ENCODE assay signal across 8 cellular contexts in genomic region chr1:89953072-89953626, GRCh38. TPM values are rescaled to one million over a fixed set of nuclear protein-coding genes. Genes with fewer than 3 reads are reported as not detected.
DNase-seq lines count a peak whose midpoint lies in the region; ATAC-seq and TF ChIP-seq lines count a peak whose summit lies in the region.

No MANE protein-coding gene starts in this region.

- no peaks in the 10 kb centered on the region for H3K36me3 ChIP-seq in DOHH2 (ENCODE audit: control insufficient read depth, low read length)

- no peaks in the 10 kb centered on the region for H3K9me2 ChIP-seq in DOHH2 (replicated peaks; ENCODE audit: control insufficient read depth, low read length)

- no peaks in the 10 kb centered on the region for H3K79me2 ChIP-seq in DOHH2 (ENCODE audit: control insufficient read depth, low read length)

- no peak overlapping the region for H3K4me3 ChIP-seq in DOHH2 (ENCODE audit: low read length)

- peaks cover 23% of the 10 kb centered on the region for H3K4me1 ChIP-seq in DOHH2 (ENCODE audit: control insufficient read depth, low read length)
- H3K4me1 ChIP-seq in foreskin keratinocyte: peaks cover 18% of the 10 kb centered on the region

- H3K4me2 ChIP-seq in DOHH2 (ENCODE audit: low read length): no peak overlapping the region

- no peaks in the 10 kb centered on the region for H3K9me3 ChIP-seq in DOHH2 (ENCODE audit: control insufficient read depth, insufficient read depth, low read length)

- ATAC-seq in GM21528 (IDR thresholded peaks at IDR 0.05; ENCODE audit: low FRiP score, unreplicated experiment) (peak; percentile 51), foreskin keratinocyte (peak; percentile 99)

- TF ChIP-seq CTCF in DOHH2 (IDR thresholded peaks at IDR 0.05; ENCODE audit: low read depth, low read length, poor library complexity, severe bottlenecking): peak; percentile 53
- TF ChIP-seq CTCF in foreskin keratinocyte (conservative IDR thresholded peaks at IDR 0.05): peak; percentile 52

- H3K27ac ChIP-seq in DOHH2 (ENCODE audit: low read depth, low read length) (no peak overlapping the region), foreskin keratinocyte (peak overlapping the region; percentile 81)

- no peaks in the 10 kb centered on the region for H3F3A ChIP-seq in DOHH2 (ENCODE audit: control insufficient read depth, insufficient read depth)

- no peaks in the 10 kb centered on the region for H4K20me1 ChIP-seq in DOHH2 (ENCODE audit: control insufficient read depth, insufficient read depth, low read depth, low read length)

- DNase-seq in KG1 (lab: John Stamatoyannopoulos, UW) (peak; percentile 27), foreskin keratinocyte (peak; percentile 90 to 96), cortex of kidney (lab: John Stamatoyannopoulos, UW) (no peak), putamen (ENCODE audit: low spot score) (no peak)
- peak; percentile 22 for DNase-seq in activated CD4-positive, alpha-beta T cell treated with anti-CD3 and anti-CD28 coated beads, Interleukin-2, amount 50 U/mL, for 1 hour
- DNase-seq in stimulated activated CD8-positive, alpha-beta memory T cell treated with anti-CD3 and anti-CD28 coated beads, Interleukin-4, amount 100 ng/mL, for 48 hours: peak; percentile 57

- H3K27me3 ChIP-seq in DOHH2 (ENCODE audit: control insufficient read depth, low read length) (no peaks in the 10 kb centered on the region), foreskin keratinocyte (no peaks in the 10 kb centered on the region)

RNA-seq across cellular contexts. Expression of gene ZNF326, which starts 41.8 kb away (rescaled TPM):
- 16.6 and 19.8 TPM in 2 replicates for total RNA-seq in foreskin keratinocyte
- 9.4 and 13.0 TPM in 2 replicates for polyA plus RNA-seq in foreskin keratinocyte

Comparison
In these comparisons a context has a peak if more than half of its experiments do, and no peak if none do; other contexts are left out.
1. DNase-seq: peak in KG1 (single experiment), activated CD4-positive, alpha-beta T cell treated with anti-CD3 and anti-CD28 coated beads, Interleukin-2, amount 50 U/mL, for 1 hour (single experiment), foreskin keratinocyte (2 of 2) and stimulated activated CD8-positive, alpha-beta memory T cell treated with anti-CD3 and anti-CD28 coated beads, Interleukin-4, amount 100 ng/mL, for 48 hours (single experiment); none in cortex of kidney (single experiment) and putamen (single experiment).